Comparison of ENCODE assay signal across 21 cellular contexts in the genomic region with DNA sequence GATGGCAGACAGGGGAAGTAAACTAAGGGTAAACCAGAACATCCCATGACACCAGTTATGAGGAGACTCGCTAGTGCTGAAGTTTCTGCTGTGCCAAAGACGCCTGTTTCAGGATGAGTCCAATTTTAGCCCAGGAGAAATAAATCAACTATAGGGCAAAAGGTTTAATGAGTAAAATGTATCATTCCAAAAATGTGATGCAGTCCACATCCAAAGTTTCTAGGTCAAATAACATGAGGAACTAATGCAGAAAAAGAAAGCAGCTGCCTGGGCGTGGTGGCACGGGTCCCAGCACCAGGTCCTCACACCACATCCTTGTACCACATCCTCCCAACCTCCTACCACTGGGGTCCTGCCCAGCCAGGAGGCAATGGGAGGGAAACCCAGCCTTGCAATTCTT.
"Had no signal": no experiment of that assay in that cellular context is flagged by ENCODE, and none has a peak within 500 bp of the region (broad histone marks: within the 10 kb centered on the region; RNA-seq: fewer than 3 reads in every experiment).

No MANE protein-coding gene starts in this region.

- ATAC-seq: activated CD8-positive, alpha-beta T cell treated with anti-CD3 and anti-CD28 coated beads for 36 hours; heart right ventricle had no signal

- H3K27ac ChIP-seq: brain microvascular endothelial cell, heart right ventricle, neutrophil, parathyroid adenoma, skin epidermis had no signal

- H3K4me1 ChIP-seq: parathyroid adenoma had no signal

- DNase-seq: activated B cell treated with CpG ODN at 0.5 μM for 24 hours; activated CD4-positive, alpha-beta T cell treated with anti-CD3 and anti-CD28 coated beads for 48 hours; activated CD8-positive, alpha-beta T cell treated with anti-CD3 and anti-CD28 coated beads for 36 hours; activated gamma-delta T cell; activated T-cell treated with anti-CD3 and anti-CD28 coated beads, Interleukin-2, amount 50 U/mL, for 48 hours; amygdala; brain microvascular endothelial cell; effector CD8-positive, alpha-beta T cell; heart right ventricle; naive B cell; retina; stimulated activated CD4-positive, alpha-beta T cell treated with anti-CD3 and anti-CD28 coated beads, Interleukin-15, amount 100 ng/mL, for 24 hours; stimulated activated CD4-positive, alpha-beta T cell treated with anti-CD3 and anti-CD28 coated beads, Interleukin-4, amount 100 ng/mL, for 24 hours; stimulated activated naive CD4-positive, alpha-beta T cell; T-helper 2 cell had no signal

- H3K27me3 ChIP-seq: brain microvascular endothelial cell, gastroesophageal sphincter, heart right ventricle, neutrophil, tibial nerve had no signal

- H3K4me3 ChIP-seq: gastroesophageal sphincter, heart right ventricle, lung, skin epidermis, tibial nerve had no signal

- H2AFZ ChIP-seq: parathyroid adenoma had no signal

- H3K9me3 ChIP-seq: gastroesophageal sphincter, heart right ventricle, neutrophil, tibial nerve had no signal

- H3K36me3 ChIP-seq: brain microvascular endothelial cell, gastroesophageal sphincter, heart right ventricle, neutrophil, tibial nerve had no signal

- H3K9ac ChIP-seq: parathyroid adenoma had no signal
